ENCODE assay signal across 20 cellular contexts in genomic region chr6:45476341-45476740, GRCh38.
DNase-seq lines count a peak whose midpoint lies in the region; ATAC-seq and TF ChIP-seq lines count a peak whose summit lies in the region.
"Had no signal": no experiment of that assay in that cellular context is flagged by ENCODE, and none has a peak within 500 bp of the region (broad histone marks: within the 10 kb centered on the region; RNA-seq: fewer than 3 reads in every experiment).

No MANE protein-coding gene starts in this region.

- H3K4me1 Mint-ChIP-seq in activated CD8-positive, alpha-beta T cell treated with anti-CD3 and anti-CD28 coated beads for 36 hours (ENCODE audit: low read depth) = peaks cover 32% of the 10 kb centered on the region
- H3K4me1 Mint-ChIP-seq in activated CD8-positive, alpha-beta T cell treated with anti-CD3 and anti-CD28 coated beads, Interleukin-2, amount 10 ng/mL, durations not matched to agents 7 days and 5 days (ENCODE audit: low read depth) = peaks cover 5% of the 10 kb centered on the region

- CTCF ChIA-PET in activated CD8-positive, alpha-beta T cell treated with anti-CD3 and anti-CD28 coated beads for 36 hours (lab: Charles Lee) = no interaction called here
- CTCF ChIA-PET in activated CD8-positive, alpha-beta T cell treated with anti-CD3 and anti-CD28 coated beads, Interleukin-2, amount 10 ng/mL, durations not matched to agents 7 days and 5 days (lab: Charles Lee) = no interaction called here

- no peaks in the 10 kb centered on the region for H3K27me3 Mint-ChIP-seq in activated CD8-positive, alpha-beta T cell treated with anti-CD3 and anti-CD28 coated beads for 36 hours
- no peaks in the 10 kb centered on the region for H3K27me3 Mint-ChIP-seq in activated CD8-positive, alpha-beta T cell treated with anti-CD3 and anti-CD28 coated beads, Interleukin-2, amount 10 ng/mL, durations not matched to agents 7 days and 5 days (ENCODE audit: low read depth)

- intact Hi-C loops in activated CD8-positive, alpha-beta T cell treated with anti-CD3 and anti-CD28 coated beads for 36 hours (cut with micrococcal nuclease) = no loop called here

- TF ChIP-seq CTCF in activated CD8-positive, alpha-beta T cell treated with anti-CD3 and anti-CD28 coated beads for 36 hours (IDR thresholded peaks at IDR 0.05) = no peak

- H3K36me3 Mint-ChIP-seq in activated CD8-positive, alpha-beta T cell treated with anti-CD3 and anti-CD28 coated beads for 36 hours (ENCODE audit: low read depth) = peaks cover 12% of the 10 kb centered on the region
- no peaks in the 10 kb centered on the region for H3K36me3 Mint-ChIP-seq in activated CD8-positive, alpha-beta T cell treated with anti-CD3 and anti-CD28 coated beads, Interleukin-2, amount 10 ng/mL, durations not matched to agents 7 days and 5 days (ENCODE audit: low read depth)

- POLR2A ChIA-PET in activated CD8-positive, alpha-beta T cell treated with anti-CD3 and anti-CD28 coated beads for 36 hours (lab: Charles Lee) = no interaction called here
- POLR2A ChIA-PET in activated CD8-positive, alpha-beta T cell treated with anti-CD3 and anti-CD28 coated beads, Interleukin-2, amount 10 ng/mL, durations not matched to agents 7 days and 5 days (lab: Charles Lee) = no interaction called here

- DNase-seq in activated CD8-positive, alpha-beta T cell treated with anti-CD3 and anti-CD28 coated beads for 36 hours = no peak
- DNase-seq in activated CD8-positive, alpha-beta T cell treated with anti-CD3 and anti-CD28 coated beads, Interleukin-2, amount 10 ng/mL, durations not matched to agents 7 days and 5 days = no peak
- peak in 10 of 61 donors; percentile 0 to 29 (median 8) for DNase-seq in caudate nucleus (lab: John Stamatoyannopoulos, UW)
- peak; percentile 76 for DNase-seq in medulla oblongata (ENCODE audit: extremely low spot score)
- DNase-seq in superior temporal gyrus (ENCODE audit: extremely low spot score) = peak; percentile 82
- no peak for DNase-seq in stimulated activated CD4-positive, alpha-beta T cell treated with anti-CD3 and anti-CD28 coated beads, Interleukin-15, amount 100 ng/mL, for 24 hours
- no peak for DNase-seq in SHP77 (lab: John Stamatoyannopoulos, UW)
- no peak for DNase-seq in GDM1 (lab: John Stamatoyannopoulos, UW)
- DNase-seq: 8988T, EL, KG1, NCI-H1105, NCI-H1694, NCI-H2081, NCI-H2171, NCI-H345, NCI-H524 treated with DMSO at 0.1 percent for 48 hours, NCI-H82, OCI-M1 had no signal

- H3K27ac ChIP-seq in caudate nucleus (ENCODE audit: low read depth, low read length) = peak overlapping the region; percentile 91

- no peak overlapping the region for H3K4me3 Mint-ChIP-seq in activated CD8-positive, alpha-beta T cell treated with anti-CD3 and anti-CD28 coated beads for 36 hours
- no peak overlapping the region for H3K4me3 Mint-ChIP-seq in activated CD8-positive, alpha-beta T cell treated with anti-CD3 and anti-CD28 coated beads, Interleukin-2, amount 10 ng/mL, durations not matched to agents 7 days and 5 days

- ATAC-seq in activated CD8-positive, alpha-beta T cell treated with anti-CD3 and anti-CD28 coated beads for 36 hours = no peak
- no peak for ATAC-seq in activated CD8-positive, alpha-beta T cell treated with anti-CD3 and anti-CD28 coated beads, Interleukin-2, amount 10 ng/mL, durations not matched to agents 7 days and 5 days
- ATAC-seq: Right ventricle myocardium inferior had no signal

- H3K27ac Mint-ChIP-seq in activated CD8-positive, alpha-beta T cell treated with anti-CD3 and anti-CD28 coated beads for 36 hours = peak overlapping the region; percentile 36
- no peak overlapping the region for H3K27ac Mint-ChIP-seq in activated CD8-positive, alpha-beta T cell treated with anti-CD3 and anti-CD28 coated beads, Interleukin-2, amount 10 ng/mL, durations not matched to agents 7 days and 5 days

- H3K9me3 Mint-ChIP-seq in activated CD8-positive, alpha-beta T cell treated with anti-CD3 and anti-CD28 coated beads for 36 hours = no peaks in the 10 kb centered on the region
- no peaks in the 10 kb centered on the region for H3K9me3 Mint-ChIP-seq in activated CD8-positive, alpha-beta T cell treated with anti-CD3 and anti-CD28 coated beads, Interleukin-2, amount 10 ng/mL, durations not matched to agents 7 days and 5 days (ENCODE audit: insufficient read depth)

Comparison
In these comparisons a context has a peak if more than half of its experiments do, and no peak if none do; other contexts are left out.
1. DNase-seq: peak in medulla oblongata (single experiment) and superior temporal gyrus (single experiment); none in activated CD8-positive, alpha-beta T cell treated with anti-CD3 and anti-CD28 coated beads for 36 hours (single experiment), activated CD8-positive, alpha-beta T cell treated with anti-CD3 and anti-CD28 coated beads, Interleukin-2, amount 10 ng/mL, durations not matched to agents 7 days and 5 days (single experiment), stimulated activated CD4-positive, alpha-beta T cell treated with anti-CD3 and anti-CD28 coated beads, Interleukin-15, amount 100 ng/mL, for 24 hours (single experiment), SHP77 (0 of 2) and GDM1 (single experiment).